ENCODE assay signal across 26 cellular contexts in the genomic region with DNA sequence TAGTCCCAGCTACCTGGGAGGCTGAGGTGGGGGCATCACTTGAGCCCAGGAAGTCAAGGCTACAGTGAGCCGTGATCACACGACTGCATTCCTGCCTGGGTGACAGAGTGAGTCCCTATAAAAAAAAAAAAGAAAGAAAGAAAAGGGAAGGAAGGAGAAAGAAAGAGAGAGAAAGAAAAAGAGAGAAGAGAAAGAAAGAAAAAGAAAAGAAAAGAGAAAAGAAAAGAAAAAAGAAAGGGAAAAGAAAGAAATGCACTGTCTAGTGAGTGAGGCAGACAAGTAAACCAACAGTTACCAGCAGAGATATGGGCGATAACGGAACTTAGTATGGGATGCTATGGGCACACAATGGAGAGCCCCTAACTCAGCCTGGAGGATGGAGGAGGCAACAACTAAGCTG. TPM values are rescaled to one million over a fixed set of nuclear protein-coding genes. Genes with fewer than 3 reads are reported as not detected.
A peak's percentile ranks its signal among the peaks of the same experiment; 100 is the strongest.
DNase-seq lines count a peak whose midpoint lies in the region; ATAC-seq, FAIRE-seq and TF ChIP-seq lines count a peak whose summit lies in the region.
"Had no signal": no experiment of that assay in that cellular context is flagged by ENCODE, and none has a peak within 500 bp of the region (broad histone marks: within the 10 kb centered on the region; RNA-seq: fewer than 3 reads in every experiment).

No MANE protein-coding gene starts in this region.

- H3K36me3 ChIP-seq in PC-9 (ENCODE audit: low read depth) (peaks cover 9% of the 10 kb centered on the region; the same call in 1 of the 2 replicates), K562 (ENCODE audit: control insufficient read depth, insufficient read depth, low read length) (no peaks in the 10 kb centered on the region), heart right ventricle (no peaks in the 10 kb centered on the region), transverse colon (no peaks in the 10 kb centered on the region)
- H3K36me3 ChIP-seq: BE2C; BLaER1 treated with 17β-estradiol and CSF1 and Interleukin-3, amounts not matched to agents 10 nM and 100 nM had no signal

- FAIRE-seq in K562 (lab: Jason Lieb, UNC) = no peak
- FAIRE-seq: A549, G401.6, GM12878, GM19239, H1 had no signal

- TF ChIP-seq EP300 in K562 (IDR thresholded peaks at IDR 0.05; ENCODE audit: low read length) (no peak), transverse colon (IDR thresholded peaks at IDR 0.05; ENCODE audit: low read depth) (no peak)

- no peak for ATAC-seq in K562
- ATAC-seq in heart right ventricle = no peak
- ATAC-seq: A549, GM12878 had no signal

- TF ChIP-seq POLR2A in K562 (conservative IDR thresholded peaks at IDR 0.05) (no peak), transverse colon (IDR thresholded peaks at IDR 0.05) (no peak)

- POLR2A ChIA-PET in PC-9 (lab: Charles Lee; ENCODE audit: unreplicated experiment) (no interaction called here), K562 (lab: Yijun Ruan, JAX) (interaction anchor here (0.7 kb wide), 1 partner anchor 263 kb away, joined by 4 read pairs; no protein-coding TSS in a partner anchor)

- BruUV-seq in PC-9 (replicated peaks; lab: Mats Ljungman, UMichigan) (no TSS peak), K562 (replicated peaks; lab: Mats Ljungman, UMichigan) (no TSS peak)

- DNase-seq in activated effector memory CD4-positive, alpha-beta T cell treated with anti-CD3 and anti-CD28 coated beads, Interleukin-2, amount 50 U/mL, for 16 hours = peak; percentile 2
- DNase-seq in activated effector memory CD4-positive, alpha-beta T cell treated with Interleukin-2 at 50 U/mL for 16 hours = no peak
- no peak for DNase-seq in PC-9
- no peak for DNase-seq in K562 (ENCODE audit: extremely low read depth in 1 of 4, low spot score in 3 of 4)
- DNase-seq in posterior vena cava (ENCODE audit: low spot score) = peak; percentile 19
- DNase-seq in D341Med (ENCODE audit: low spot score) = no peak
- no peak for DNase-seq in heart right ventricle
- DNase-seq in transverse colon = no peak
- DNase-seq: 8988T; ACHN; AML-193; BE2C; Calu3; CD4-positive, alpha-beta T cell; CD8-positive, alpha-beta memory T cell; DMS153; DND-41; GM23248; H7; HCEC 1CT had no signal

- H3K9me2 ChIP-seq in PC-9 (ENCODE audit: insufficient read depth) = no peaks in the 10 kb centered on the region

- in situ Hi-C loops in K562 (cut with MboI) (no loop called here), transverse colon (cut with MboI; ENCODE audit: low pct_ligation_motif_present in 1 of 4, low pct_unique_long_range_greater_than_20kb in 1 of 4, low sequenced_read_pairs in 3 of 4) (no loop called here)

- no peak overlapping the region for H2AFZ ChIP-seq in PC-9
- no peak overlapping the region for H2AFZ ChIP-seq in K562 (ENCODE audit: low read depth, low read length)
- H2AFZ ChIP-seq: GM23248 had no signal

- H3K9me3 ChIP-seq in PC-9 (ENCODE audit: insufficient read depth, low read depth) = no peaks in the 10 kb centered on the region; the same call in 1 of the 2 replicates
- H3K9me3 ChIP-seq in K562 (replicated peaks; ENCODE audit: control insufficient read depth, insufficient read depth, low read depth, low read length) = no peaks in the 10 kb centered on the region
- peaks cover 0 to 8% (median 0%) of the 10 kb centered on the region in 11 donors for H3K9me3 ChIP-seq in heart right ventricle
- no peaks in the 10 kb centered on the region for H3K9me3 ChIP-seq in transverse colon
- H3K9me3 ChIP-seq: A549, BE2C had no signal

- no peak overlapping the region for H3K9ac ChIP-seq in K562 (ENCODE audit: insufficient read depth in 1 of 2, low read depth in 2 of 2, low read length in 2 of 2)
- H3K9ac ChIP-seq: BLaER1 treated with 17β-estradiol and CSF1 and Interleukin-3, amounts not matched to agents 10 nM and 100 nM; GM23248 had no signal

- H3K27me3 ChIP-seq in PC-9 (ENCODE audit: insufficient read depth, low read depth) = no peaks in the 10 kb centered on the region
- H3K27me3 ChIP-seq in K562 (ENCODE audit: control insufficient read depth in 2 of 2, insufficient read depth in 2 of 2, low read length in 2 of 2) = peaks cover 38 to 43% of the 10 kb centered on the region in 2 experiments
- no peaks in the 10 kb centered on the region for H3K27me3 ChIP-seq in heart right ventricle
- no peaks in the 10 kb centered on the region for H3K27me3 ChIP-seq in transverse colon
- H3K27me3 ChIP-seq: BE2C; BLaER1 treated with 17β-estradiol and CSF1 and Interleukin-3, amounts not matched to agents 10 nM and 100 nM had no signal

- CTCF ChIA-PET in PC-9 (lab: Charles Lee) = no interaction called here
- CTCF ChIA-PET in K562 (lab: Yijun Ruan, JAX; ENCODE audit: low intra/inter-chr PET ratio) = no interaction called here

- H3F3A ChIP-seq in PC-9 (ENCODE audit: insufficient read depth, low read depth) = peaks cover 62% of the 10 kb centered on the region

- intact Hi-C loops in PC-9 (cut with micrococcal nuclease; ENCODE audit: unreplicated experiment) = no loop called here
- intact Hi-C loops in K562 (cut with micrococcal nuclease) = no loop called here
- intact Hi-C loops in posterior vena cava (cut with DNase I) = no loop called here
- intact Hi-C loops in heart right ventricle (cut with DNase I) = no loop called here
- intact Hi-C loops in transverse colon (cut with DNase I; ENCODE audit: low total_unique reads) = no loop called here

- TF ChIP-seq CTCF in PC-9 (conservative IDR thresholded peaks at IDR 0.05) (no peak), K562 (IDR thresholded peaks at IDR 0.05 in 2 of 3, conservative IDR thresholded peaks at IDR 0.05 in 1 of 3; ENCODE audit: insufficient read depth in 2 of 3, low read depth in 1 of 3, low read length in 3 of 3) (no peak), heart right ventricle (IDR thresholded peaks at IDR 0.05) (no peak), transverse colon (IDR thresholded peaks at IDR 0.05) (no peak)

- H3K79me2 ChIP-seq in PC-9 (ENCODE audit: low read depth) = 0 out of 2 replicates have a peak, but pooled peaks cover 4% of the 10 kb centered on the region
- H3K79me2 ChIP-seq in K562 (ENCODE audit: control insufficient read depth, insufficient read depth, low read length) = no peaks in the 10 kb centered on the region

- H3K4me2 ChIP-seq in PC-9 (peak overlapping the region; percentile 75; the same call in 1 of the 2 replicates), K562 (ENCODE audit: insufficient read depth, low read length) (no peak overlapping the region)
- H3K4me2 ChIP-seq: A549; BLaER1 treated with 17β-estradiol and CSF1 and Interleukin-3, amounts not matched to agents 10 nM and 100 nM had no signal

- H4K20me1 ChIP-seq in PC-9 (ENCODE audit: insufficient read depth) (no peaks in the 10 kb centered on the region), K562 (replicated peaks; ENCODE audit: control insufficient read depth, insufficient read depth, low read length) (no peaks in the 10 kb centered on the region; the same call in 1 of the 2 replicates)
- H4K20me1 ChIP-seq: BLaER1 treated with 17β-estradiol and CSF1 and Interleukin-3, amounts not matched to agents 10 nM and 100 nM had no signal

- H3K4me1 ChIP-seq in PC-9 (replicated peaks; ENCODE audit: insufficient read depth) (peaks cover 77% of the 10 kb centered on the region), K562 (replicated peaks in 1 of 2; ENCODE audit: control insufficient read depth in 2 of 2, insufficient read depth in 2 of 2, low read length in 2 of 2) (peaks cover 0 to 3% of the 10 kb centered on the region in 2 experiments; a peak in 2 of 5 replicates), heart right ventricle (peaks cover 2 to 26% (median 7%) of the 10 kb centered on the region in 9 donors), transverse colon (peaks cover 12 to 43% (median 28%) of the 10 kb centered on the region in 4 donors)
- H3K4me1 ChIP-seq: BE2C had no signal

- 6% methylated on average over 4 of the region's 4 CpGs for WGBS in K562 (ENCODE audit: insufficient coverage, low coverage, missing lambda C conversion rate)
- 92 to 95% methylated on average over 4 of the region's 4 CpGs for WGBS in heart right ventricle, 2 donors
- WGBS in transverse colon (ENCODE audit: low coverage in 1 of 2), 2 donors = 90 to 93% methylated on average over 4 of the region's 4 CpGs

- H3K9me1 ChIP-seq in K562 (ENCODE audit: control insufficient read depth, insufficient read depth, low read length) = no peaks in the 10 kb centered on the region

- H3K4me3 ChIP-seq in PC-9 (no peak overlapping the region), K562 (no peak overlapping the region), heart right ventricle (no peak overlapping the region), transverse colon (no peak overlapping the region)
- H3K4me3 ChIP-seq: A549; BLaER1 treated with 17β-estradiol and CSF1 and Interleukin-3, amounts not matched to agents 10 nM and 100 nM; GM12878; GM23248 had no signal

- H3K27ac ChIP-seq in PC-9 (peak overlapping the region; percentile 100), K562 (ENCODE audit: extremely low read depth, low read depth, low read length) (no peak overlapping the region), heart right ventricle (no peak overlapping the region), transverse colon (no peak overlapping the region)
- H3K27ac ChIP-seq: A549; BLaER1 treated with 17β-estradiol and CSF1 and Interleukin-3, amounts not matched to agents 10 nM and 100 nM; GM23248 had no signal

- no peak for TF ChIP-seq RAD21 in K562 (CRISPR knock-in tag; conservative IDR thresholded peaks at IDR 0.05 in 1 of 2, IDR thresholded peaks at IDR 0.05 in 1 of 2)

RNA-seq across cellular contexts. Expression of a gene that starts 37.2 kb away (rescaled TPM):
- 22.1 and 26.8 TPM in 2 replicates for total RNA-seq in PC-9 (2021)
- total RNA-seq in K562 (2011; cell fraction: chromatin; rRNA removed; ENCODE audit: low replicate concordance) = 122 and 144 TPM in 2 replicates
- 63.7 and 68.7 TPM in 2 replicates for total RNA-seq in K562 (2011; cell fraction: nucleolus; rRNA removed)
- total RNA-seq in K562 (2011; cell fraction: nucleoplasm; rRNA removed) = 97.8 and 189 TPM in 2 replicates
- total RNA-seq in K562 (2014; rRNA removed) = 38.5 and 40.4 TPM in 2 replicates
- 52.8 and 55.9 TPM in 2 replicates for total RNA-seq in K562 (2014; rRNA removed; fragmentation: Illumina TruSeq; extraction: Trizol)
- total RNA-seq in K562 (2015; rRNA removed; fragmentation: Illumina TruSeq; extraction: Trizol) = 53.0 and 55.2 TPM in 2 replicates
- total RNA-seq in K562 (2021) = 39.9 TPM in 2 replicates
- polyA plus RNA-seq in K562 (2011; rRNA removed) = 39.4 and 43.7 TPM in 2 replicates
- 15.6 and 18.3 TPM in 2 replicates for polyA plus RNA-seq in K562 (2011; cell fraction: cytosol; rRNA removed)
- polyA plus RNA-seq in K562 (2011; cell fraction: nucleus; rRNA removed) = 53.0 and 76.1 TPM in 2 replicates
- polyA plus RNA-seq in K562 (2012) = 29.0 and 36.0 TPM in 2 replicates
- polyA plus RNA-seq in K562 (2014; fragmentation: Illumina TruSeq; extraction: Trizol) = 48.2 and 55.6 TPM in 2 replicates
- 10 to 100 TPM; 39.3 to 76.3 TPM for polyA plus RNA-seq in K562 (2014; fragmentation: Nextera tagmentation; extraction: Ambion mirVana)
- polyA plus RNA-seq in K562 (2014; rRNA removed) = 46.6 and 50.8 TPM in 2 replicates
- polyA minus RNA-seq in K562 (2011; rRNA and poly(A)+ RNA removed) = 63.4 and 74.4 TPM in 2 replicates
- 14.2 and 22.0 TPM in 2 replicates for polyA minus RNA-seq in K562 (2011; cell fraction: cytosol; rRNA and poly(A)+ RNA removed)
- polyA minus RNA-seq in K562 (2011; cell fraction: nucleus; rRNA and poly(A)+ RNA removed) = 40.0 and 47.9 TPM in 2 replicates
- 10 to 100 TPM; 13.8 TPM for total RNA-seq in posterior vena cava
- total RNA-seq in heart right ventricle = 10 to 100 TPM; 15.7 to 33.7 (median 19.8) TPM
- 10 to 100 TPM; 16.9 to 27.2 TPM for polyA plus RNA-seq in heart right ventricle
- 10 to 100 TPM; 20.9 to 47.6 (median 30.1) TPM for total RNA-seq in transverse colon

Comparison
In these comparisons a context has a peak if more than half of its experiments do, and no peak if none do; other contexts are left out.
1. DNase-seq: peak in activated effector memory CD4-positive, alpha-beta T cell treated with anti-CD3 and anti-CD28 coated beads, Interleukin-2, amount 50 U/mL, for 16 hours (single experiment) and posterior vena cava (single experiment); none in activated effector memory CD4-positive, alpha-beta T cell treated with Interleukin-2 at 50 U/mL for 16 hours (single experiment), PC-9 (0 of 2), K562 (0 of 4), D341Med (single experiment), heart right ventricle (0 of 2) and transverse colon (single experiment).